Comparison of ENCODE assay signal across 25 cellular contexts in the genomic region with DNA sequence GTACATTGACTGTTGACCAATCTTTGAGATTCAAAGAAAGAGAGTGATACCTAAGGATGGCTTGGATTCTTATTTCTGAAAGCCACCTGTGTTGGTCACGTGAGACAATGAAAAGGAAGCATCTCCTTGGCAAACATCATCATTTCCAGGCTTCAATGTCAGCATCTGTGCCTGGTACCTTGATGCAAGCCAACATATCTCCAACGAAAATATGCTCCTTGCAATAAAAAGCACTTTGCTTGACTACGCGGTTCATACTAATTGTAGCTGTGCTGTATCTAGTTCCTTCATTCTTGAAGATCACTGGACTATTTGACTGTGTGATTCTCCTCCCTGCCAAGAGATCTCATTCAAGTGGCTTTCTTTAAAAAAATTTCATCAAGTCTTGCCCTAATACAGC.
"Had no signal": no experiment of that assay in that cellular context is flagged by ENCODE, and none has a peak within 500 bp of the region (broad histone marks: within the 10 kb centered on the region; RNA-seq: fewer than 3 reads in every experiment).

No MANE protein-coding gene starts in this region.

- H3K4me1 Mint-ChIP-seq: IgD-negative memory B cell had no signal

- H3K27me3 Mint-ChIP-seq: IgD-negative memory B cell had no signal

- H3K27me3 ChIP-seq: Peyer's patch, SJSA1 had no signal

- H2AFZ ChIP-seq: PC-9 had no signal

- DNase-seq: KBM-7, MV-4-11, NCI-H1048, NCI-H1105, NCI-H1417, NCI-H1436 treated with DMSO at 0.1 percent for 48 hours, NCI-H1694, NCI-H187 treated with DMSO at 0.1 percent for 48 hours, NCI-H2029 treated with DMSO at 0.1 percent for 48 hours, NCI-H2171, NCI-H226, NCI-H446, NCI-H510A, NCI-H524 treated with DMSO at 0.1 percent for 48 hours, NCI-H69, NCI-H774, PC-9, Peyer's patch, Right ventricle myocardium superior, RPMI8226, SIG-M5 had no signal

- H3K4me1 ChIP-seq: Peyer's patch, SJSA1 had no signal

- H3K36me3 ChIP-seq: Peyer's patch, SJSA1 had no signal

- H3K36me3 Mint-ChIP-seq: IgD-negative memory B cell had no signal

- H3K9me3 ChIP-seq: Peyer's patch, SJSA1, SK-N-SH had no signal

- H3K9ac ChIP-seq: SK-N-SH had no signal

- H3K4me3 Mint-ChIP-seq: IgD-negative memory B cell had no signal

- H3K4me3 ChIP-seq: PC-9, Peyer's patch, SJSA1 had no signal

- H3K27ac ChIP-seq: HL-60, PC-9, Peyer's patch, SJSA1 had no signal

- H3K9me2 ChIP-seq: SK-N-SH had no signal

- H3K27ac Mint-ChIP-seq: IgD-negative memory B cell had no signal

- H3K4me2 ChIP-seq: PC-9, SK-N-SH had no signal
